9 cellular contexts compared by ENCODE assay signal in the genomic region with DNA sequence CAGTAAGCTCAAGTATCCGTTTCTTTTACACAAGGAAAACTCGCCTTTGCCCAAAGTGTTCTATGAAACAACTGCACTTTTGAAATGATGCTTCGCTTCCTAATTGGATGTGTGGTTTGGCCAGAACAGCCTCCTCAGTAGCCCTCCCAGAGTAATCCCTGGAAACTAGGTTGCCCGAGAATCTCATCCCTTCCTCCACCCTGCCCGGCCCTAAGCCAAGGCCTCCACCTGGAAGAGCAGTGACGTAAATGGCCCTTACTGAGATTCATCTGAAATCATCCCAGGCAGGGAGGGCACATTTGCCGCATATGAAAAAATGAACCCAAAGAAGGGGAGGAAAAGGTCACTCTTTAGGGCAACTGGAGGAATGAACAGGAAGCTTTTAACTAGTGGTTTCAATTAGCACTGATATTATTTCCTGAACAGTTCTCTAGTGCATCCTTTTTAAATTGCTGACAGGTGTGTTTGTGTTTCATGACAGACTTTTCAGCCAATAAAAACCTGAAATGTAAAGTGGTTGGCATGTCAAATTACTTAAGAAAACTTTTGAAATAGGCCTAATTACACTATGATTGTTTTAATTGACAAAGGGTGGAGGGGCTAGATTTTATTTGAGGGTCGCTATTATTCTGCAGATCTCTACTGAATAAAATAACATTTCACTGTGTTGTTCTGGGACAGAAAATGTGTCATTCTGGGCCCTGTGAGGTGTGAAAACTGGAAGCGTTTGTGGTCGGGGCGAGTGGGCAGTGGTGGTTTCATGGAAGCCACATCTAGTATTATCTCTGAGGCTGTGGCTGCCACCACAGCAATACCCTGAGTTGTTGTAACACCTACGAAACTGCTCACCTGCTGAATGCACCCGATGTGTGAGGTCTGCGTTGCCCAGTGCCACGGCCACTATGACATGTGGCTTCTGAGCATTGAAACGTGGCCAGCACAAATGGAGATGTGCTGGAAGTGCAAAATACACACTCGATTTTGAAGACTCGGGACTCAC.
A peak's percentile ranks its signal among the peaks of the same experiment; 100 is the strongest.
DNase-seq lines count a peak whose midpoint lies in the region; ATAC-seq and TF ChIP-seq lines count a peak whose summit lies in the region.
"Had no signal": no experiment of that assay in that cellular context is flagged by ENCODE, and none has a peak within 500 bp of the region (broad histone marks: within the 10 kb centered on the region; RNA-seq: fewer than 3 reads in every experiment).

No MANE protein-coding gene starts in this region.

- peaks cover 63% of the 10 kb centered on the region for H3K4me1 ChIP-seq in smooth muscle cell (ENCODE audit: low read depth)

- H3F3A ChIP-seq in smooth muscle cell (ENCODE audit: low read depth): no peaks in the 10 kb centered on the region

- no peaks in the 10 kb centered on the region for H3K79me2 ChIP-seq in smooth muscle cell (ENCODE audit: low read depth)

- no peak overlapping the region for H3K9ac ChIP-seq in smooth muscle cell (ENCODE audit: low read depth)

- TF ChIP-seq CTCF in smooth muscle cell (IDR thresholded peaks at IDR 0.05; ENCODE audit: borderline replicate concordance, insufficient read depth, poor library complexity, severe bottlenecking): no peak

- DNase-seq in activated naive CD4-positive, alpha-beta T cell treated with Interleukin-2 at 50 U/mL for 16 hours: peak; percentile 80
- DNase-seq in activated naive CD4-positive, alpha-beta T cell (lab: John Stamatoyannopoulos, UW): no peak
- DNase-seq in cerebellar nuclear complex (lab: John Stamatoyannopoulos, UW): peak; percentile 20 to 86
- DNase-seq in DMS153 (lab: John Stamatoyannopoulos, UW): no peak
- no peak for DNase-seq in smooth muscle cell (lab: John Stamatoyannopoulos, UW; ENCODE audit: unreplicated experiment)
- no peak for DNase-seq in NCI-H1694 treated with DMSO at 0.1 percent for 48 hours (lab: John Stamatoyannopoulos, UW)
- DNase-seq in NCI-H345 (lab: John Stamatoyannopoulos, UW): no peak

- no peak overlapping the region for H3K27ac ChIP-seq in smooth muscle cell (ENCODE audit: low read depth)

- no peak overlapping the region for H2AFZ ChIP-seq in smooth muscle cell (ENCODE audit: low read depth)

- 89% methylated on average over 18 of the region's 18 CpGs for WGBS in smooth muscle cell (ENCODE audit: low lambda C conversion rate)

- no peaks in the 10 kb centered on the region for H3K9me3 ChIP-seq in smooth muscle cell (replicated peaks; ENCODE audit: low read depth)

- no peak overlapping the region for H3K4me2 ChIP-seq in smooth muscle cell

- H4K20me1 ChIP-seq in smooth muscle cell (ENCODE audit: low read depth): no peaks in the 10 kb centered on the region

- no peak overlapping the region for H3K4me3 ChIP-seq in smooth muscle cell
- H3K4me3 ChIP-seq: lung had no signal

- peaks cover 10% of the 10 kb centered on the region for H3K27me3 ChIP-seq in smooth muscle cell (ENCODE audit: low read depth)

- peak; percentile 53 for ATAC-seq in HG03575 (IDR thresholded peaks at IDR 0.05; ENCODE audit: extremely low read depth, insufficient number of reproducible peaks, low FRiP score, unreplicated experiment)

- H3K36me3 ChIP-seq in smooth muscle cell (ENCODE audit: low read depth): no peaks in the 10 kb centered on the region

Comparison
In these comparisons a context has a peak if more than half of its experiments do, and no peak if none do; other contexts are left out.
1. DNase-seq: peak in activated naive CD4-positive, alpha-beta T cell treated with Interleukin-2 at 50 U/mL for 16 hours (single experiment) and cerebellar nuclear complex (2 of 2); none in activated naive CD4-positive, alpha-beta T cell (0 of 4), DMS153 (single experiment), smooth muscle cell (single experiment), NCI-H1694 treated with DMSO at 0.1 percent for 48 hours (single experiment) and NCI-H345 (single experiment).